10 cellular contexts compared by ENCODE assay signal in the genomic region with DNA sequence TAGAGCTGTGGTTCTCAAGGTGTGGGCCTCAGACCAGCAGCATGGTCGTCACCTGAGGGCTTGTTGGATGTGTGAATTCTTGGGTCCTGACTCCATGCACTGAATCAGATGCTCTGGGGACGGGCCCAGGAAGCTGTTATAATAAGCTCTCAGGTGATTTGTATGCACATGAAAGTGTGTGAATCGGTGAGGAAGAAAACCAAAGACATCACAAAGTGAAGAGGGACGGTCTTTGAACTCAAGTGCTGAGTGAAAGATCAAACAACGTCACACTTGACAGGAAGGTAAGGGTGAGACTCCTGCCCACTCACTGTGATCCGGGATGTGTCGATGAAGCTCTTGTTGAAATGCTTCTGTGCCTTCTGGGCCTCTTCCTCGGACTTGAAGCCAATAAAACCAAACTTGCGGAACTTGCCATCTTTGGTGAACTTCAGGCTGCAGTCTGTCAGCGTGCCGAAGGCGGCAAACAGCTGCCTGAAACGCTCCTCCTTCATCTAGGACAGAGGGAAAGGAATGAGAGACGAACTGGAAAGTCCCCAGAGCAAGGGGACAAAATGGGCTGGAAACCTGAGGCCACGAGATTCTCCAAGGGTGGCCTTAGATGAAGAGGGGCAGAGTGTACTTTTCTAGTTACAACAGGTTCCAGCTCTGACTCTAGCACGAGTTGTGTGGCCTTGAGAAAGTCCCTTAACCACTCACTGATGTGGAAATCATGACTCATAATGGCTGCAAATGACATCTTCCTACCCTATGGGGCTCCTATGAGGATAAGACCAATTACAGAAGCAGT. TPM values are rescaled to one million over a fixed set of nuclear protein-coding genes. Genes with fewer than 3 reads are reported as not detected.
A peak's percentile ranks its signal among the peaks of the same experiment; 100 is the strongest.
DNase-seq lines count a peak whose midpoint lies in the region; ATAC-seq and TF ChIP-seq lines count a peak whose summit lies in the region.
"Had no signal": no experiment of that assay in that cellular context is flagged by ENCODE, and none has a peak within 500 bp of the region (broad histone marks: within the 10 kb centered on the region; RNA-seq: fewer than 3 reads in every experiment).

No MANE protein-coding gene starts in this region.

- CTCF ChIA-PET in CD8-positive, alpha-beta T cell (lab: Charles Lee) = no interaction called here

- ATAC-seq in CD8-positive, alpha-beta T cell = no peak
- peak; percentile 66 for ATAC-seq in HG02610 (IDR thresholded peaks at IDR 0.05; ENCODE audit: unreplicated experiment)

- POLR2A ChIA-PET in CD8-positive, alpha-beta T cell (lab: Charles Lee) = no interaction called here

- H3K9me3 ChIP-seq in CD8-positive, alpha-beta T cell (ENCODE audit: low read length) = no peaks in the 10 kb centered on the region

- no peaks in the 10 kb centered on the region for H3K27me3 ChIP-seq in CD8-positive, alpha-beta T cell (ENCODE audit: insufficient read depth, low read length)

- H3K4me3 ChIP-seq in CD8-positive, alpha-beta T cell (ENCODE audit: low read depth, low read length) = no peak overlapping the region

- H3K27ac Mint-ChIP-seq in CD8-positive, alpha-beta T cell = peak overlapping the region; percentile 89
- H3K27ac Mint-ChIP-seq: mesothelial cell of epicardium had no signal

- peaks cover 77% of the 10 kb centered on the region for H3K36me3 Mint-ChIP-seq in CD8-positive, alpha-beta T cell

- H3K4me1 ChIP-seq in CD8-positive, alpha-beta T cell (ENCODE audit: insufficient read depth, low read length) = peaks cover 14% of the 10 kb centered on the region

- no peak overlapping the region for H3K4me3 Mint-ChIP-seq in CD8-positive, alpha-beta T cell
- H3K4me3 Mint-ChIP-seq: mesothelial cell of epicardium had no signal

- peaks cover 43% of the 10 kb centered on the region for H3K4me1 Mint-ChIP-seq in CD8-positive, alpha-beta T cell (ENCODE audit: low read depth)

- no peak for DNase-seq in CD8-positive, alpha-beta T cell
- peak; percentile 41 to 54 for DNase-seq in activated CD4-positive, alpha-beta T cell treated with anti-CD3 and anti-CD28 coated beads, Interleukin-2, amount 50 U/mL, for 48 hours
- peak; percentile 5 to 38 for DNase-seq in lung microvascular endothelial cell (ENCODE audit: low read depth in 2 of 2)
- no peak for DNase-seq in SKM-1 treated with dmso at 0.1 percent for 144 hours (lab: John Stamatoyannopoulos, UW; ENCODE audit: unreplicated experiment)
- no peak for DNase-seq in T-helper 9 cell
- no peak for DNase-seq in NCI-H2227 (lab: John Stamatoyannopoulos, UW; ENCODE audit: unreplicated experiment)
- no peak for DNase-seq in LoVo (ENCODE audit: low spot score)
- DNase-seq: Kasumi-1 had no signal

- H3K27me3 Mint-ChIP-seq in CD8-positive, alpha-beta T cell (ENCODE audit: low read depth) = no peaks in the 10 kb centered on the region

- intact Hi-C loops in CD8-positive, alpha-beta T cell (cut with DNase I, micrococcal nuclease) = no loop called here

- no peaks in the 10 kb centered on the region for H3K9me3 Mint-ChIP-seq in CD8-positive, alpha-beta T cell
- H3K9me3 Mint-ChIP-seq: mesothelial cell of epicardium had no signal

- TF ChIP-seq CTCF in CD8-positive, alpha-beta T cell (IDR thresholded peaks at IDR 0.05) = no peak

- H3K36me3 ChIP-seq in CD8-positive, alpha-beta T cell (ENCODE audit: insufficient read depth, low read length) = peaks cover 44% of the 10 kb centered on the region

- no peak overlapping the region for H3K27ac ChIP-seq in CD8-positive, alpha-beta T cell (ENCODE audit: low read depth, low read length)

RNA-seq across cellular contexts. Expression of a gene that starts 4.0 kb away (rescaled TPM):
- 10 to 100 TPM; 57.7 to 59.9 TPM for total RNA-seq in CD8-positive, alpha-beta T cell
- total RNA-seq in lung microvascular endothelial cell = 9.4 and 13.5 TPM in 2 replicates

Comparison
In these comparisons a context has a peak if more than half of its experiments do, and no peak if none do; other contexts are left out.
1. DNase-seq: peak in activated CD4-positive, alpha-beta T cell treated with anti-CD3 and anti-CD28 coated beads, Interleukin-2, amount 50 U/mL, for 48 hours (2 of 2) and lung microvascular endothelial cell (2 of 2); none in CD8-positive, alpha-beta T cell (0 of 7), SKM-1 treated with dmso at 0.1 percent for 144 hours (single experiment), T-helper 9 cell (single experiment), NCI-H2227 (single experiment) and LoVo (single experiment).